Comparison of ENCODE assay signal across 1 cellular context in genomic region chr17:78993241-78993956, GRCh38.
TF ChIP-seq lines count a peak whose summit lies in the region.

No MANE protein-coding gene starts in this region.

TF ChIP-seq in HepG2, 621 proteins besides CTCF, POLR2A, EP300 and RAD21 (continued from another document and continues in another):
- TF ChIP-seq IKZF4 (CRISPR knock-in tag; IDR thresholded peaks at IDR 0.05; ENCODE audit: borderline replicate concordance, low read depth, not compliant biosample characterization) = no peak
- TF ChIP-seq, protein P1, sequence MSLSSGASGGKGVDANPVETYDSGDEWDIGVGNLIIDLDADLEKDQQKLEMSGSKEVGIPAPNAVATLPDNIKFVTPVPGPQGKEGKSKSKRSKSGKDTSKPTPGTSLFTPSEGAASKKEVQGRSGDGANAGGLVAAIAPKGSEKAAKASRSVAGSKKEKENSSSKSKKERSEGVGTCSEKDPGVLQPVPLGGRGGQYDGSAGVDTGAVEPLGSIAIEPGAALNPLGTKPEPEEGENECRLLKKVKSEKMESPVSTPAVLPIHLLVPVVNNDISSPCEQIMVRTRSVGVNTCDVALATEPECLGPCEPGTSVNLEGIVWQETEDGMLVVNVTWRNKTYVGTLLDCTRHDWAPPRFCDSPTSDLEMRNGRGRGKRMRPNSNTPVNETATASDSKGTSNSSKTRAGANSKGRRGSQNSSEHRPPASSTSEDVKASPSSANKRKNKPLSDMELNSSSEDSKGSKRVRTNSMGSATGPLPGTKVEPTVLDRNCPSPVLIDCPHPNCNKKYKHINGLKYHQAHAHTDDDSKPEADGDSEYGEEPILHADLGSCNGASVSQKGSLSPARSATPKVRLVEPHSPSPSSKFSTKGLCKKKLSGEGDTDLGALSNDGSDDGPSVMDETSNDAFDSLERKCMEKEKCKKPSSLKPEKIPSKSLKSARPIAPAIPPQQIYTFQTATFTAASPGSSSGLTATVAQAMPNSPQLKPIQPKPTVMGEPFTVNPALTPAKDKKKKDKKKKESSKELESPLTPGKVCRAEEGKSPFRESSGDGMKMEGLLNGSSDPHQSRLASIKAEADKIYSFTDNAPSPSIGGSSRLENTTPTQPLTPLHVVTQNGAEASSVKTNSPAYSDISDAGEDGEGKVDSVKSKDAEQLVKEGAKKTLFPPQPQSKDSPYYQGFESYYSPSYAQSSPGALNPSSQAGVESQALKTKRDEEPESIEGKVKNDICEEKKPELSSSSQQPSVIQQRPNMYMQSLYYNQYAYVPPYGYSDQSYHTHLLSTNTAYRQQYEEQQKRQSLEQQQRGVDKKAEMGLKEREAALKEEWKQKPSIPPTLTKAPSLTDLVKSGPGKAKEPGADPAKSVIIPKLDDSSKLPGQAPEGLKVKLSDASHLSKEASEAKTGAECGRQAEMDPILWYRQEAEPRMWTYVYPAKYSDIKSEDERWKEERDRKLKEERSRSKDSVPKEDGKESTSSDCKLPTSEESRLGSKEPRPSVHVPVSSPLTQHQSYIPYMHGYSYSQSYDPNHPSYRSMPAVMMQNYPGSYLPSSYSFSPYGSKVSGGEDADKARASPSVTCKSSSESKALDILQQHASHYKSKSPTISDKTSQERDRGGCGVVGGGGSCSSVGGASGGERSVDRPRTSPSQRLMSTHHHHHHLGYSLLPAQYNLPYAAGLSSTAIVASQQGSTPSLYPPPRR (CRISPR knock-in tag; IDR thresholded peaks at IDR 0.05; ENCODE audit: borderline replicate concordance) = no peak
- no peak for TF ChIP-seq CBFB (CRISPR knock-in tag; IDR thresholded peaks at IDR 0.05)
- no peak for TF ChIP-seq PHF5A (CRISPR knock-in tag; IDR thresholded peaks at IDR 0.05; ENCODE audit: low read depth, unreplicated experiment)
- no peak for TF ChIP-seq SRY (CRISPR knock-in tag; IDR thresholded peaks at IDR 0.05)
- TF ChIP-seq, protein P2, sequence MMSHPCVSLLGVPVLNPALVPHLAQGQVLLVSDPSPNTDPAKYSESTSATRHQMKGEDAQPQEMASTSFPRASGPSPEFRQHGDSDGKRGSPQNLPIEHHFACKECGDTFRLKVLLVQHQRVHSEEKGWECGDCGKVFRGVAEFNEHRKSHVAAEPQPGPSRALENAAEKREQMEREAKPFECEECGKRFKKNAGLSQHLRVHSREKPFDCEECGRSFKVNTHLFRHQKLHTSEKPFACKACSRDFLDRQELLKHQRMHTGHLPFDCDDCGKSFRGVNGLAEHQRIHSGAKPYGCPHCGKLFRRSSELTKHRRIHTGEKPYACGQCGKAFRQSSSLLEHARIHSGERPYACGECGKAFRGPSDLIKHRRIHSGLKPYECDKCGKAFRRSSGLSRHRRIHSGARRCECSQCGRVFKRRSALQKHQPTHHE (CRISPR knock-in tag; IDR thresholded peaks at IDR 0.05; ENCODE audit: borderline replicate concordance) = no peak
- TF ChIP-seq ZNF496 (CRISPR knock-in tag; IDR thresholded peaks at IDR 0.05; ENCODE audit: insufficient replicate concordance) = no peak
- TF ChIP-seq TRIM22 (IDR thresholded peaks at IDR 0.05) = no peak
- no peak for TF ChIP-seq NRL (CRISPR knock-in tag; IDR thresholded peaks at IDR 0.05; ENCODE audit: borderline replicate concordance)
- no peak for TF ChIP-seq MAFF (IDR thresholded peaks at IDR 0.05; ENCODE audit: low read depth, low read length)
- TF ChIP-seq JDP2 (CRISPR knock-in tag; IDR thresholded peaks at IDR 0.05; ENCODE audit: borderline replicate concordance) = no peak
- no peak for TF ChIP-seq ZSCAN31 (CRISPR knock-in tag; IDR thresholded peaks at IDR 0.05; ENCODE audit: low read depth)
- no peak for TF ChIP-seq GABPA (IDR thresholded peaks at IDR 0.05; ENCODE audit: low read depth, low read length)
- TF ChIP-seq GABPA (CRISPR knock-in tag; IDR thresholded peaks at IDR 0.05; ENCODE audit: low read depth) = no peak
- TF ChIP-seq ZNF205 (CRISPR knock-in tag; IDR thresholded peaks at IDR 0.05) = no peak
- TF ChIP-seq TBP (CRISPR knock-in tag; IDR thresholded peaks at IDR 0.05) = no peak
- TF ChIP-seq, protein P3, sequence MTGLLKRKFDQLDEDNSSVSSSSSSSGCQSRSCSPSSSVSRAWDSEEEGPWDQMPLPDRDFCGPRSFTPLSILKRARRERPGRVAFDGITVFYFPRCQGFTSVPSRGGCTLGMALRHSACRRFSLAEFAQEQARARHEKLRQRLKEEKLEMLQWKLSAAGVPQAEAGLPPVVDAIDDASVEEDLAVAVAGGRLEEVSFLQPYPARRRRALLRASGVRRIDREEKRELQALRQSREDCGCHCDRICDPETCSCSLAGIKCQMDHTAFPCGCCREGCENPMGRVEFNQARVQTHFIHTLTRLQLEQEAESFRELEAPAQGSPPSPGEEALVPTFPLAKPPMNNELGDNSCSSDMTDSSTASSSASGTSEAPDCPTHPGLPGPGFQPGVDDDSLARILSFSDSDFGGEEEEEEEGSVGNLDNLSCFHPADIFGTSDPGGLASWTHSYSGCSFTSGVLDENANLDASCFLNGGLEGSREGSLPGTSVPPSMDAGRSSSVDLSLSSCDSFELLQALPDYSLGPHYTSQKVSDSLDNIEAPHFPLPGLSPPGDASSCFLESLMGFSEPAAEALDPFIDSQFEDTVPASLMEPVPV (CRISPR knock-in tag; IDR thresholded peaks at IDR 0.05) = peak; percentile 35; the same call in 1 of the 2 replicates
- TF ChIP-seq SP1 (IDR thresholded peaks at IDR 0.05) = no peak
- no peak for TF ChIP-seq SP1 (CRISPR knock-in tag; IDR thresholded peaks at IDR 0.05)
- no peak for TF ChIP-seq ZFP1 (CRISPR knock-in tag; IDR thresholded peaks at IDR 0.05)
- no peak for TF ChIP-seq ZNF232 (CRISPR knock-in tag; IDR thresholded peaks at IDR 0.05; ENCODE audit: borderline replicate concordance)
- TF ChIP-seq SMAD9 (CRISPR knock-in tag; IDR thresholded peaks at IDR 0.05) = no peak
- TF ChIP-seq ZFP36 (IDR thresholded peaks at IDR 0.05; ENCODE audit: borderline replicate concordance, low read depth, low read length, partially characterized antibody) = no peak
- no peak for TF ChIP-seq FOXO1 (CRISPR knock-in tag; IDR thresholded peaks at IDR 0.05)
- TF ChIP-seq MEIS2 (CRISPR knock-in tag; IDR thresholded peaks at IDR 0.05) = 0 out of 2 replicates have a peak, but pooled peaks have one; percentile 15
- TF ChIP-seq, protein P4, sequence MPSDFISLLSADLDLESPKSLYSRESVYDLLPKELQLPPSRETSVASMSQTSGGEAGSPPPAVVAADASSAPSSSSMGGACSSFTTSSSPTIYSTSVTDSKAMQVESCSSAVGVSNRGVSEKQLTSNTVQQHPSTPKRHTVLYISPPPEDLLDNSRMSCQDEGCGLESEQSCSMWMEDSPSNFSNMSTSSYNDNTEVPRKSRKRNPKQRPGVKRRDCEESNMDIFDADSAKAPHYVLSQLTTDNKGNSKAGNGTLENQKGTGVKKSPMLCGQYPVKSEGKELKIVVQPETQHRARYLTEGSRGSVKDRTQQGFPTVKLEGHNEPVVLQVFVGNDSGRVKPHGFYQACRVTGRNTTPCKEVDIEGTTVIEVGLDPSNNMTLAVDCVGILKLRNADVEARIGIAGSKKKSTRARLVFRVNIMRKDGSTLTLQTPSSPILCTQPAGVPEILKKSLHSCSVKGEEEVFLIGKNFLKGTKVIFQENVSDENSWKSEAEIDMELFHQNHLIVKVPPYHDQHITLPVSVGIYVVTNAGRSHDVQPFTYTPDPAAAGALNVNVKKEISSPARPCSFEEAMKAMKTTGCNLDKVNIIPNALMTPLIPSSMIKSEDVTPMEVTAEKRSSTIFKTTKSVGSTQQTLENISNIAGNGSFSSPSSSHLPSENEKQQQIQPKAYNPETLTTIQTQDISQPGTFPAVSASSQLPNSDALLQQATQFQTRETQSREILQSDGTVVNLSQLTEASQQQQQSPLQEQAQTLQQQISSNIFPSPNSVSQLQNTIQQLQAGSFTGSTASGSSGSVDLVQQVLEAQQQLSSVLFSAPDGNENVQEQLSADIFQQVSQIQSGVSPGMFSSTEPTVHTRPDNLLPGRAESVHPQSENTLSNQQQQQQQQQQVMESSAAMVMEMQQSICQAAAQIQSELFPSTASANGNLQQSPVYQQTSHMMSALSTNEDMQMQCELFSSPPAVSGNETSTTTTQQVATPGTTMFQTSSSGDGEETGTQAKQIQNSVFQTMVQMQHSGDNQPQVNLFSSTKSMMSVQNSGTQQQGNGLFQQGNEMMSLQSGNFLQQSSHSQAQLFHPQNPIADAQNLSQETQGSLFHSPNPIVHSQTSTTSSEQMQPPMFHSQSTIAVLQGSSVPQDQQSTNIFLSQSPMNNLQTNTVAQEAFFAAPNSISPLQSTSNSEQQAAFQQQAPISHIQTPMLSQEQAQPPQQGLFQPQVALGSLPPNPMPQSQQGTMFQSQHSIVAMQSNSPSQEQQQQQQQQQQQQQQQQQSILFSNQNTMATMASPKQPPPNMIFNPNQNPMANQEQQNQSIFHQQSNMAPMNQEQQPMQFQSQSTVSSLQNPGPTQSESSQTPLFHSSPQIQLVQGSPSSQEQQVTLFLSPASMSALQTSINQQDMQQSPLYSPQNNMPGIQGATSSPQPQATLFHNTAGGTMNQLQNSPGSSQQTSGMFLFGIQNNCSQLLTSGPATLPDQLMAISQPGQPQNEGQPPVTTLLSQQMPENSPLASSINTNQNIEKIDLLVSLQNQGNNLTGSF (CRISPR knock-in tag; IDR thresholded peaks at IDR 0.05) = peak; percentile 19; the same call in 1 of the 2 replicates
- TF ChIP-seq ARID5B (CRISPR knock-in tag; IDR thresholded peaks at IDR 0.05) = no peak
- TF ChIP-seq NFE2 (CRISPR knock-in tag; IDR thresholded peaks at IDR 0.05) = no peak
- no peak for TF ChIP-seq CSRNP2 (CRISPR knock-in tag; conservative IDR thresholded peaks at IDR 0.05; ENCODE audit: low read depth)
- no peak for TF ChIP-seq ZNF121 (CRISPR knock-in tag; IDR thresholded peaks at IDR 0.05)
- no peak for TF ChIP-seq ATM (IDR thresholded peaks at IDR 0.05; ENCODE audit: borderline replicate concordance)
- no peak for TF ChIP-seq KDM6A (CRISPR knock-in tag; IDR thresholded peaks at IDR 0.05; ENCODE audit: low read depth)
- TF ChIP-seq ZFP36L1 (CRISPR knock-in tag; IDR thresholded peaks at IDR 0.05) = no peak
- no peak for TF ChIP-seq ZFP37 (CRISPR knock-in tag; IDR thresholded peaks at IDR 0.05; ENCODE audit: borderline replicate concordance)
- TF ChIP-seq SKIL (CRISPR knock-in tag; IDR thresholded peaks at IDR 0.05; ENCODE audit: borderline replicate concordance) = no peak
- no peak for TF ChIP-seq ZSCAN20 (CRISPR knock-in tag; IDR thresholded peaks at IDR 0.05; ENCODE audit: borderline replicate concordance)
- no peak for TF ChIP-seq GABPB1 (CRISPR knock-in tag; IDR thresholded peaks at IDR 0.05)
- TF ChIP-seq TBX2 (CRISPR knock-in tag; IDR thresholded peaks at IDR 0.05; ENCODE audit: borderline replicate concordance) = no peak
- TF ChIP-seq ZNF713 (CRISPR knock-in tag; IDR thresholded peaks at IDR 0.05) = no peak
